11 cellular contexts compared by ENCODE assay signal in genomic region chr11:103624708-103625623, GRCh38.
DNase-seq lines count a peak whose midpoint lies in the region; ATAC-seq and TF ChIP-seq lines count a peak whose summit lies in the region.
"Had no signal": no experiment of that assay in that cellular context is flagged by ENCODE, and none has a peak within 500 bp of the region (broad histone marks: within the 10 kb centered on the region; RNA-seq: fewer than 3 reads in every experiment).

No MANE protein-coding gene starts in this region.

- H3K9me3 ChIP-seq in SJSA1 (replicated peaks) (no peaks in the 10 kb centered on the region), fibroblast of lung (ENCODE audit: control insufficient read depth, insufficient read depth, low read depth, low read length) (no peaks in the 10 kb centered on the region)
- H3K9me3 ChIP-seq: tibial nerve had no signal

- H3K36me3 ChIP-seq in SJSA1 (no peaks in the 10 kb centered on the region), fibroblast of lung (ENCODE audit: control insufficient read depth, insufficient read depth, low read length) (no peaks in the 10 kb centered on the region)
- H3K36me3 ChIP-seq: tibial nerve had no signal

- no peak for ATAC-seq in GM18867 (IDR thresholded peaks at IDR 0.05; ENCODE audit: unreplicated experiment)
- no peak for ATAC-seq in omental fat pad (ENCODE audit: low FRiP score)

- TF ChIP-seq CTCF in fibroblast of lung (conservative IDR thresholded peaks at IDR 0.05 in 1 of 2, IDR thresholded peaks at IDR 0.05 in 1 of 2; ENCODE audit: low read depth in 1 of 2, low read length in 2 of 2) (no peak), omental fat pad (IDR thresholded peaks at IDR 0.05) (no peak)

- H3K9ac ChIP-seq in fibroblast of lung (ENCODE audit: insufficient read depth, low read length) = no peak overlapping the region

- no peak overlapping the region for H3K4me2 ChIP-seq in fibroblast of lung (ENCODE audit: extremely low read depth, insufficient read depth, low read length)

- H3K27ac ChIP-seq in SJSA1 = peak overlapping the region; percentile 98
- peak overlapping the region; percentile 87 for H3K27ac ChIP-seq in fibroblast of lung (ENCODE audit: insufficient read depth, low read length)
- H3K27ac ChIP-seq: tibial nerve had no signal

- no peak overlapping the region for H2AFZ ChIP-seq in fibroblast of lung (ENCODE audit: low read length)

- H3K4me3 ChIP-seq in SJSA1 (no peak overlapping the region), fibroblast of lung (replicated peaks in 1 of 4; ENCODE audit: control extremely low read depth in 1 of 4, insufficient read depth in 1 of 4, low read depth in 3 of 4, low read length in 4 of 4) (no peak overlapping the region)
- H3K4me3 ChIP-seq: tibial nerve had no signal

- H4K20me1 ChIP-seq in fibroblast of lung (ENCODE audit: control insufficient read depth, extremely low read depth, insufficient read depth, low read length) = no peaks in the 10 kb centered on the region

- H3K79me2 ChIP-seq in fibroblast of lung (ENCODE audit: control insufficient read depth, insufficient read depth, low read length) = no peaks in the 10 kb centered on the region

- H3K27me3 ChIP-seq in SJSA1 (replicated peaks) = no peaks in the 10 kb centered on the region
- H3K27me3 ChIP-seq in fibroblast of lung (ENCODE audit: control insufficient read depth, insufficient read depth, low read length) = no peaks in the 10 kb centered on the region
- H3K27me3 ChIP-seq: tibial nerve had no signal

- peaks cover 27% of the 10 kb centered on the region for H3K4me1 ChIP-seq in SJSA1 (replicated peaks)
- peaks cover 10% of the 10 kb centered on the region for H3K4me1 ChIP-seq in fibroblast of lung (ENCODE audit: control insufficient read depth, extremely low read depth, insufficient read depth, low read length)
- H3K4me1 ChIP-seq: tibial nerve had no signal

- DNase-seq in H4 (ENCODE audit: low spot score) (peak; percentile 89), SJSA1 (ENCODE audit: low read depth in 1 of 2, low spot score in 2 of 2) (peak; percentile 56 to 86), fibroblast of lung (ENCODE audit: low read depth in 2 of 2) (peak; percentile 92 to 99), renal cortical epithelial cell (ENCODE audit: low read depth) (peak; percentile 98), NCI-H187 treated with DMSO at 0.1 percent for 48 hours (lab: John Stamatoyannopoulos, UW) (no peak), KG1 (lab: John Stamatoyannopoulos, UW) (no peak), omental fat pad (ENCODE audit: low spot score) (no peak)
- DNase-seq: NCI-H2227 treated with DMSO at 0.1 percent for 48 hours; stimulated activated CD4-positive, alpha-beta T cell treated with anti-CD3 and anti-CD28 coated beads, Interleukin-4, amount 100 ng/mL, for 4 hours had no signal

Comparison
In these comparisons a context has a peak if more than half of its experiments do, and no peak if none do; other contexts are left out.
1. DNase-seq: peak in H4 (single experiment), SJSA1 (2 of 2), fibroblast of lung (2 of 2) and renal cortical epithelial cell (single experiment); none in NCI-H187 treated with DMSO at 0.1 percent for 48 hours (single experiment), KG1 (single experiment) and omental fat pad (single experiment).